In the genomic region with DNA sequence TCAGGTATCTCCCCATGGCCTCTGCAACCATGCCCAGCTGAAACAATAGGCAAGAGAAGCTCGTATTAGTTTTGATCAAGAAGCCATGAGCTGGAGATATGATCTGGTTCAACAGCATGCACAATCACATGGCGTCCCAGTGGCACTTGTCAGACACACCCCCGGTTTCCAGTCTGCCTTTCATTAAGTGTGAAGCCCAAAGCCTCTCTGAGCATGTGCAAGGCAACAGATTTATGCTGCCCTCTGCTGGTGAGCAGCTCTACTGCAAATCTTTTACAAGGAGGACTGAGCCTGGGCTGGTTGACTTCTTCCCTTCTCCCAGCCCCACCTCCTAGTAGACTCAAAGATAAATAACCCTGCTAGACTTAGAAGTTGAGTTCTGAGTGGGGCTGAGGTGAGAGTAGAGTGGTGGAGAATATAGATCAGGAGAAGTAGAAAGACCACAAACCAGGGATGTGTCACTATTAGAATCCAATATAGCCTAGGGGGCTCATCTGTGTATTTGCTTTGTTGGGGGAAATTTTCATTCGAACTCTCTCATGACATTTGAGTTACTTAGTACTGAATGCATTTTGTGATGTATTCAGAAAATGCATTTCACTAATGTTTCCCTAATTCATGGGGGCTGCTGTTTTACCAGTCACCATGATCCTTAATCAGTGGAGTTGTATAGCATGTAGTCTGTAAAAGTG, we compare ENCODE assay signal across 1 cellular context.
TF ChIP-seq lines count a peak whose summit lies in the region.

No MANE protein-coding gene starts in this region.

TF ChIP-seq in HepG2, 621 proteins besides CTCF, POLR2A, EP300 and RAD21 (continued from another document and continues in another):
- TF ChIP-seq ZBTB10 (CRISPR knock-in tag; IDR thresholded peaks at IDR 0.05; ENCODE audit: borderline replicate concordance), result no peak
- 0 out of 2 replicates have a peak, but pooled peaks have one; percentile 84 for TF ChIP-seq ZNF567 (CRISPR knock-in tag; IDR thresholded peaks at IDR 0.05; ENCODE audit: borderline replicate concordance)
- TF ChIP-seq ZSCAN29 (CRISPR knock-in tag; conservative IDR thresholded peaks at IDR 0.05), result no peak
- TF ChIP-seq DNMT3B (CRISPR knock-in tag; conservative IDR thresholded peaks at IDR 0.05), result 0 out of 2 replicates have a peak, but pooled peaks have one; percentile 34
- no peak for TF ChIP-seq SRY (CRISPR knock-in tag; IDR thresholded peaks at IDR 0.05)
- no peak for TF ChIP-seq ZNF569 (CRISPR knock-in tag; IDR thresholded peaks at IDR 0.05; ENCODE audit: borderline replicate concordance)
- TF ChIP-seq AKAP8 (CRISPR knock-in tag; IDR thresholded peaks at IDR 0.05), result no peak
- no peak for TF ChIP-seq ZNF337 (CRISPR knock-in tag; IDR thresholded peaks at IDR 0.05; ENCODE audit: borderline replicate concordance, low read depth)
- TF ChIP-seq REPIN1 (CRISPR knock-in tag; IDR thresholded peaks at IDR 0.05; ENCODE audit: borderline replicate concordance, low read depth), result no peak
- no peak for TF ChIP-seq MZF1 (CRISPR knock-in tag; IDR thresholded peaks at IDR 0.05; ENCODE audit: borderline replicate concordance)
- no peak for TF ChIP-seq NFE2L2 (IDR thresholded peaks at IDR 0.05; ENCODE audit: low read length)
- no peak for TF ChIP-seq ZBTB42 (CRISPR knock-in tag; IDR thresholded peaks at IDR 0.05)
- TF ChIP-seq ZNF558 (CRISPR knock-in tag; IDR thresholded peaks at IDR 0.05; ENCODE audit: borderline replicate concordance), result no peak
- no peak for TF ChIP-seq E2F2 (CRISPR knock-in tag; IDR thresholded peaks at IDR 0.05; ENCODE audit: borderline replicate concordance)
- TF ChIP-seq HOXA9 (CRISPR knock-in tag; IDR thresholded peaks at IDR 0.05; ENCODE audit: borderline replicate concordance), result no peak
- TF ChIP-seq MXI1 (IDR thresholded peaks at IDR 0.05; ENCODE audit: borderline replicate concordance, low read depth, low read length), result peak; percentile 66; the same call in 1 of the 3 replicates
- TF ChIP-seq, protein P1, sequence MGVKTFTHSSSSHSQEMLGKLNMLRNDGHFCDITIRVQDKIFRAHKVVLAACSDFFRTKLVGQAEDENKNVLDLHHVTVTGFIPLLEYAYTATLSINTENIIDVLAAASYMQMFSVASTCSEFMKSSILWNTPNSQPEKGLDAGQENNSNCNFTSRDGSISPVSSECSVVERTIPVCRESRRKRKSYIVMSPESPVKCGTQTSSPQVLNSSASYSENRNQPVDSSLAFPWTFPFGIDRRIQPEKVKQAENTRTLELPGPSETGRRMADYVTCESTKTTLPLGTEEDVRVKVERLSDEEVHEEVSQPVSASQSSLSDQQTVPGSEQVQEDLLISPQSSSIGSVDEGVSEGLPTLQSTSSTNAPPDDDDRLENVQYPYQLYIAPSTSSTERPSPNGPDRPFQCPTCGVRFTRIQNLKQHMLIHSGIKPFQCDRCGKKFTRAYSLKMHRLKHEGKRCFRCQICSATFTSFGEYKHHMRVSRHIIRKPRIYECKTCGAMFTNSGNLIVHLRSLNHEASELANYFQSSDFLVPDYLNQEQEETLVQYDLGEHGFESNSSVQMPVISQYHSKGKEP (CRISPR knock-in tag; IDR thresholded peaks at IDR 0.05), result 0 out of 2 replicates have a peak, but pooled peaks have one; percentile 90
- TF ChIP-seq, protein P2, sequence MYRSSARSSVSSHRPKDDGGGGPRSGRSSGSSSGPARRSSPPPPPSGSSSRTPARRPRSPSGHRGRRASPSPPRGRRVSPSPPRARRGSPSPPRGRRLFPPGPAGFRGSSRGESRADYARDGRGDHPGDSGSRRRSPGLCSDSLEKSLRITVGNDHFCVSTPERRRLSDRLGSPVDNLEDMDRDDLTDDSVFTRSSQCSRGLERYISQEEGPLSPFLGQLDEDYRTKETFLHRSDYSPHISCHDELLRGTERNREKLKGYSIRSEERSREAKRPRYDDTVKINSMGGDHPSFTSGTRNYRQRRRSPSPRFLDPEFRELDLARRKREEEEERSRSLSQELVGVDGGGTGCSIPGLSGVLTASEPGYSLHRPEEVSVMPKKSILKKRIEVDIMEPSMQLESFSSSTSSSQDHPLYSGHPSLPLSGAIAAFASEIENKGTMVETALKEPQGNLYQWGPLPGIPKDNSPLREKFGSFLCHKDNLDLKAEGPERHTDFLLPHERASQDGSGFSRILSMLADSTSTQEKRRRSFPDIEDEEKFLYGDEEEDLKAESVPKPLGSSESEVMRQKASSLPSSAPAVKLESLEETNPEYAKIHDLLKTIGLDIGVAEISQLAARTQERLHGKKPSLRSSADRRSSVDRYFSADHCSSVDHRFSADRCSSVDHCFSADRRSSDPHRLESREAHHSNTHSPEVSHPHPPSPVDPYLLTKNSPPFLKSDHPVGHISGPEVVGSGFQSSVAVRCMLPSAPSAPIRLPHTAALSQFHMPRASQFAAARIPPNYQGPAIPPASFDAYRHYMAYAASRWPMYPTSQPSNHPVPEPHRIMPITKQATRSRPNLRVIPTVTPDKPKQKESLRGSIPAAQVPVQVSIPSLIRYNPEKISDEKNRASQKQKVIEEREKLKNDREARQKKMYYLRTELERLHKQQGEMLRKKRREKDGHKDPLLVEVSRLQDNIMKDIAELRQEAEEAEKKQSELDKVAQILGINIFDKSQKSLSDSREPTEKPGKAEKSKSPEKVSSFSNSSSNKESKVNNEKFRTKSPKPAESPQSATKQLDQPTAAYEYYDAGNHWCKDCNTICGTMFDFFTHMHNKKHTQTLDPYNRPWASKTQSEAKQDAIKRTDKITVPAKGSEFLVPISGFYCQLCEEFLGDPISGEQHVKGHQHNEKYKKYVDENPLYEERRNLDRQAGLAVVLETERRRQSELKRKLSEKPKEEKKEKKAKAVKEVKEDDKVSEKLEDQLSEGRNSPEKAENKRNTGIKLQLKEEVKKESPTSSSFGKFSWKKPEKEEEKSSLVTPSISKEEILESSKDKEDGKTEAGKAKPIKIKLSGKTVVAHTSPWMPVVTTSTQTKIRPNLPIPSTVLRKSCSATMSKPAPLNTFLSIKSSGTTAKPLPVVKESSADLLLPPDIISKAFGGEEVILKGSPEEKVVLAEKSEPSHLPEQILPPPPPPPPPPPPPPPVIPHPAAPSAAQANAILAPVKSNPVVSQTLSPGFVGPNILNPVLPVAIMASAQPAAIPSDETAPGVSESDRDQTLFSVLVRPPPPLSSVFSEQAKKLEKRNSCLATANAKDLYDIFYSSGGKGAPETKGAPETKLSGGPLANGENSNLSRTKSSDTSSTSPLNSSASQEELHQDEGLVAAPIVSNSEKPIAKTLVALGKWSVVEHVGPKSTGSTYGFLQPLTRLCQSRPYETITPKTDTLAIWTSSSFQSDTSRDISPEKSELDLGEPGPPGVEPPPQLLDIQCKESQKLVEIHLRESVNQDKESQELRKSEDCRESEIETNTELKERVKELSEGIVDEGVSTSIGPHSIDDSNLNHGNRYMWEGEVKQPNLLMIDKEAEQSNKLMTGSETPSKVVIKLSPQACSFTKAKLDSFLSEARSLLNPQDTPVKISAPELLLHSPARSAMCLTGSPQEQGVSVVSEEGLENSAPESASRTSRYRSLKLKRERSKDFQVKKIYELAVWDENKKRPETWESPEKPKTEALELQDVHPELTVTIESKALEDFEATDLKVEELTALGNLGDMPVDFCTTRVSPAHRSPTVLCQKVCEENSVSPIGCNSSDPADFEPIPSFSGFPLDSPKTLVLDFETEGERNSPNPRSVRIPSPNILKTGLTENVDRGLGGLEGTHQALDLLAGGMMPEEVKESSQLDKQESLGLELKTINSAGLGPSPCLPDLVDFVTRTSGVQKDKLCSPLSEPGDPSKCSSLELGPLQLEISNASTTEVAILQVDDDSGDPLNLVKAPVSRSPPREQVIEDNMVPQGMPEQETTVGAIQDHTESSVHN (CRISPR knock-in tag; IDR thresholded peaks at IDR 0.05), result no peak
- no peak for TF ChIP-seq MYNN (CRISPR knock-in tag; IDR thresholded peaks at IDR 0.05; ENCODE audit: low read depth)
- TF ChIP-seq NR2C2 (CRISPR knock-in tag; IDR thresholded peaks at IDR 0.05; ENCODE audit: borderline replicate concordance), result no peak
- TF ChIP-seq, protein P3, sequence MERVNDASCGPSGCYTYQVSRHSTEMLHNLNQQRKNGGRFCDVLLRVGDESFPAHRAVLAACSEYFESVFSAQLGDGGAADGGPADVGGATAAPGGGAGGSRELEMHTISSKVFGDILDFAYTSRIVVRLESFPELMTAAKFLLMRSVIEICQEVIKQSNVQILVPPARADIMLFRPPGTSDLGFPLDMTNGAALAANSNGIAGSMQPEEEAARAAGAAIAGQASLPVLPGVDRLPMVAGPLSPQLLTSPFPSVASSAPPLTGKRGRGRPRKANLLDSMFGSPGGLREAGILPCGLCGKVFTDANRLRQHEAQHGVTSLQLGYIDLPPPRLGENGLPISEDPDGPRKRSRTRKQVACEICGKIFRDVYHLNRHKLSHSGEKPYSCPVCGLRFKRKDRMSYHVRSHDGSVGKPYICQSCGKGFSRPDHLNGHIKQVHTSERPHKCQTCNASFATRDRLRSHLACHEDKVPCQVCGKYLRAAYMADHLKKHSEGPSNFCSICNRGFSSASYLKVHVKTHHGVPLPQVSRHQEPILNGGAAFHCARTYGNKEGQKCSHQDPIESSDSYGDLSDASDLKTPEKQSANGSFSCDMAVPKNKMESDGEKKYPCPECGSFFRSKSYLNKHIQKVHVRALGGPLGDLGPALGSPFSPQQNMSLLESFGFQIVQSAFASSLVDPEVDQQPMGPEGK (CRISPR knock-in tag; IDR thresholded peaks at IDR 0.05), result peak; percentile 25; the same call in 1 of the 2 replicates
- peak; percentile 65; the same call in 1 of the 2 replicates for TF ChIP-seq DDIT3 (CRISPR knock-in tag; IDR thresholded peaks at IDR 0.05)
- no peak for TF ChIP-seq ZNF570 (CRISPR knock-in tag; IDR thresholded peaks at IDR 0.05; ENCODE audit: borderline replicate concordance)
- TF ChIP-seq ZNF800 (CRISPR knock-in tag; IDR thresholded peaks at IDR 0.05), result no peak
- no peak for TF ChIP-seq ZNF7 (CRISPR knock-in tag; IDR thresholded peaks at IDR 0.05)
- TF ChIP-seq, protein P4, sequence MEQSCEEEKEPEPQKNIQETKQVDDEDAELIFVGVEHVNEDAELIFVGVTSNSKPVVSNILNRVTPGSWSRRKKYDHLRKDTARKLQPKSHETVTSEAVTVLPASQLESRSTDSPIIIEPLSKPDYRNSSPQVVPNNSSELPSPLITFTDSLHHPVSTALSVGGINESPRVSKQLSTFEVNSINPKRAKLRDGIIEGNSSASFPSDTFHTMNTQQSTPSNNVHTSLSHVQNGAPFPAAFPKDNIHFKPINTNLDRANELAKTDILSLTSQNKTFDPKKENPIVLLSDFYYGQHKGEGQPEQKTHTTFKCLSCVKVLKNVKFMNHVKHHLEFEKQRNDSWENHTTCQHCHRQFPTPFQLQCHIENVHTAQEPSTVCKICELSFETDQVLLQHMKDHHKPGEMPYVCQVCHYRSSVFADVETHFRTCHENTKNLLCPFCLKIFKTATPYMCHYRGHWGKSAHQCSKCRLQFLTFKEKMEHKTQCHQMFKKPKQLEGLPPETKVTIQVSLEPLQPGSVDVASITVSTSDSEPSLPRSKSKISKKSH (CRISPR knock-in tag; IDR thresholded peaks at IDR 0.05; ENCODE audit: borderline replicate concordance), result no peak
- TF ChIP-seq, protein P5, sequence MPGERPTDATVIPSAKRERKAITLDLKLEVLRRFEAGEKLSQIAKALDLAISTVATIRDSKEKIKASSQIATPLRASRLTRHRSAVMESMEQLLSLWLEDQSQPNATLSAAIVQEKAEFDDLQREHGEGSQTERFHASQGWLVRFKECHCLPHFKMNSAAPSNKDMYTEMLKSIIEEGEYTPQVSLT (CRISPR knock-in tag; IDR thresholded peaks at IDR 0.05; ENCODE audit: borderline replicate concordance, low read depth), result no peak
- TF ChIP-seq ZC3H13 (CRISPR knock-in tag; IDR thresholded peaks at IDR 0.05), result no peak
- TF ChIP-seq RBFOX2 (IDR thresholded peaks at IDR 0.05; ENCODE audit: low read depth, low read length), result no peak
- TF ChIP-seq ZSCAN25 (CRISPR knock-in tag; IDR thresholded peaks at IDR 0.05), result no peak
- peak; percentile 78; the same call in 1 of the 2 replicates for TF ChIP-seq CBX5 (CRISPR knock-in tag; IDR thresholded peaks at IDR 0.05; ENCODE audit: borderline replicate concordance)
- no peak for TF ChIP-seq PHF8 (CRISPR knock-in tag; IDR thresholded peaks at IDR 0.05)
- no peak for TF ChIP-seq ZNF589 (CRISPR knock-in tag; conservative IDR thresholded peaks at IDR 0.05)
- no peak; the same call in 1 of the 2 replicates for TF ChIP-seq ZMAT3 (CRISPR knock-in tag; conservative IDR thresholded peaks at IDR 0.05)
